Comparison of ENCODE assay signal across 36 cellular contexts in genomic region chr7:237385-237784, GRCh38. TPM values are rescaled to one million over a fixed set of nuclear protein-coding genes. Genes with fewer than 3 reads are reported as not detected.
"Had no signal": no experiment of that assay in that cellular context is flagged by ENCODE, and none has a peak within 500 bp of the region (broad histone marks: within the 10 kb centered on the region; RNA-seq: fewer than 3 reads in every experiment).

No MANE protein-coding gene starts in this region.

- H3K4me1 ChIP-seq: uterus had no signal

- H3K9ac ChIP-seq: parathyroid adenoma had no signal

- H3K36me3 ChIP-seq: neutrophil, ovary, spleen, suprapubic skin, transverse colon, upper lobe of right lung, uterus had no signal

- H3K27ac ChIP-seq: neutrophil, parathyroid adenoma, psoas muscle, spleen, suprapubic skin, testis, tibial artery, upper lobe of right lung, uterus had no signal

- H3K4me2 ChIP-seq: smooth muscle cell had no signal

- H3K27me3 ChIP-seq: ovary, suprapubic skin, testis, tibial artery, transverse colon, upper lobe of right lung, uterus had no signal

- ATAC-seq: naive thymus-derived CD8-positive, alpha-beta T cell; natural killer cell treated with Interleukin-12 subunit alpha and Interleukin-12 subunit beta and Interleukin-15 and Interleukin-18, amount 100 ng/mL, for 72 hours; psoas muscle; right cardiac atrium; sciatic nerve; stimulated activated memory B cell treated with anti-CD40 and anti-IgM and Interleukin-4, amounts not matched to agents 10 μg/mL and 1 μg/mL and 100 μg/mL, for 72 hours; stimulated activated naive CD8-positive, alpha-beta T cell treated with anti-CD3 and anti-CD28 coated beads, Interleukin-15, amount 100 ng/mL, for 72 hours; stimulated activated naive CD8-positive, alpha-beta T cell treated with anti-CD3 and anti-CD28 coated beads, Interleukin-15, Interleukin-2, amounts not matched to agents 100 U/mL and 50 U/mL, for 24 hours; upper lobe of right lung had no signal

- H3K4me3 ChIP-seq: ovary, psoas muscle, skin epidermis, smooth muscle cell, spleen, suprapubic skin, testis, tibial artery, transverse colon, upper lobe of right lung, uterus had no signal

- DNase-seq: naive thymus-derived CD8-positive, alpha-beta T cell; nephron progenitor cell; occipital lobe; ovary; posterior cingulate gyrus; psoas muscle; right cardiac atrium; spleen; stimulated activated CD4-positive, alpha-beta T cell treated with anti-CD3 and anti-CD28 coated beads, Interleukin-12 subunit alpha, Interleukin-12 subunit beta, amount 100 ng/mL, for 4 hours; stimulated activated CD4-positive, alpha-beta T cell treated with anti-CD3 and anti-CD28 coated beads, Interleukin-1b, Interleukin-23, amount 100 ng/mL, for 48 hours; stimulated activated CD4-positive, alpha-beta T cell treated with anti-CD3 and anti-CD28 coated beads, Interleukin-4, amount 100 ng/mL, for 1 hour; stimulated activated CD4-positive, alpha-beta T cell treated with anti-CD3 and anti-CD28 coated beads, Interleukin-4, amount 100 ng/mL, for 4 hours; stimulated activated CD8-positive, alpha-beta memory T cell treated with anti-CD3 and anti-CD28 coated beads, Interleukin-4, amount 100 ng/mL, for 48 hours; stimulated activated naive CD4-positive, alpha-beta T cell; stimulated activated naive CD8-positive, alpha-beta T cell treated with anti-CD3 and anti-CD28 coated beads, Interleukin-15, amount 100 ng/mL, for 72 hours; stimulated activated naive CD8-positive, alpha-beta T cell treated with anti-CD3 and anti-CD28 coated beads, Interleukin-15, Interleukin-2, amounts not matched to agents 100 U/mL and 50 U/mL, for 24 hours; substantia nigra; testis; tibial artery; transverse colon; upper lobe of right lung; uterus had no signal

- H2AFZ ChIP-seq: parathyroid adenoma had no signal

- H3K9me3 ChIP-seq: neutrophil, ovary, psoas muscle, spleen, suprapubic skin, testis, tibial artery, transverse colon, upper lobe of right lung, uterus had no signal

RNA-seq across cellular contexts. Expression of gene FAM20C, which starts 45.0 kb away (rescaled TPM):
- polyA plus RNA-seq: naive thymus-derived CD8-positive, alpha-beta T cell had no signal

RNA-seq across cellular contexts. Expression of gene FOXL3, which starts 52.6 kb away (rescaled TPM):
- total RNA-seq: naive thymus-derived CD8-positive, alpha-beta T cell; natural killer cell treated with Interleukin-12 subunit alpha and Interleukin-12 subunit beta and Interleukin-15 and Interleukin-18, amount 100 ng/mL, for 72 hours; neural crest cell; occipital lobe; osteoblast; ovary; progenitor cell of endocrine pancreas; psoas muscle; renal cortical epithelial cell; right cardiac atrium; sciatic nerve; smooth muscle cell; spleen; suprapubic skin; transverse colon; upper lobe of right lung; urinary bladder; uterus had no signal
- polyA plus RNA-seq: naive thymus-derived CD8-positive, alpha-beta T cell; ovary; psoas muscle; right cardiac atrium; smooth muscle cell; spleen; thymus; urinary bladder had no signal
